11 cellular contexts compared by ENCODE assay signal in the genomic region with DNA sequence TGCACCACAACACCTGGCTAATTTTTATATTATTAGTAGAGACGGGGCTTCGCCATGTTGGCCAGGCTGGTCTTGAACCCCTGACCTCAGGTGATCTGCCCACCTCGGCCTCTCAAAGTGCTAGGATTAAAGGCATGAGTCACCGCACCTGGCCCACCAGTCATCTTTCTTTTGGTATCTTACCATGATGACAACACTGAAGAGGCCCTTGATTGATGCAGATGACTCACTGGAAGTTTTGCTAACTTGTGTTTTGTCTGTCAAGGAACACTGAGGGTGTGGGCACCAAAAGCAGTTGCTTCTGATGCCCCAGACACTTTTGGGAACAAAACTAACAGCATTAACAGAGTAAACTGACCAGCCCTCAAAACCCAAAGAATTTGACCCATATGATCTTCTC.
DNase-seq lines count a peak whose midpoint lies in the region; ATAC-seq and TF ChIP-seq lines count a peak whose summit lies in the region.
"Had no signal": no experiment of that assay in that cellular context is flagged by ENCODE, and none has a peak within 500 bp of the region (broad histone marks: within the 10 kb centered on the region; RNA-seq: fewer than 3 reads in every experiment).

No MANE protein-coding gene starts in this region.

- H3K4me3 Mint-ChIP-seq in activated naive CD4-positive, alpha-beta T cell treated with anti-CD3 and anti-CD28 coated beads for 36 hours, result no peak overlapping the region
- H3K4me3 Mint-ChIP-seq in T-helper 17 cell, result no peak overlapping the region
- no peak overlapping the region for H3K4me3 Mint-ChIP-seq in stimulated activated naive CD8-positive, alpha-beta T cell treated with anti-CD3 and anti-CD28 coated beads, Interleukin-15, Interleukin-2, amounts not matched to agents 100 ng/mL and 50 ng/mL, for 24 hours
- H3K4me3 Mint-ChIP-seq: memory B cell had no signal

- TF ChIP-seq EP300 in sigmoid colon (IDR thresholded peaks at IDR 0.05), result no peak

- ATAC-seq in T-helper 17 cell, result no peak
- ATAC-seq in HG03571 (IDR thresholded peaks at IDR 0.05; ENCODE audit: unreplicated experiment), result no peak
- ATAC-seq in HG03565 (IDR thresholded peaks at IDR 0.05; ENCODE audit: unreplicated experiment), result no peak

- peaks cover 0 to 16% (median 6%) of the 10 kb centered on the region in 4 donors for H3K4me1 ChIP-seq in sigmoid colon

- no peak overlapping the region for H3K27ac Mint-ChIP-seq in activated naive CD4-positive, alpha-beta T cell treated with anti-CD3 and anti-CD28 coated beads for 36 hours
- peak overlapping the region; percentile 6 for H3K27ac Mint-ChIP-seq in T-helper 17 cell
- peak overlapping the region; percentile 50 for H3K27ac Mint-ChIP-seq in stimulated activated naive CD8-positive, alpha-beta T cell treated with anti-CD3 and anti-CD28 coated beads, Interleukin-15, Interleukin-2, amounts not matched to agents 100 ng/mL and 50 ng/mL, for 24 hours
- H3K27ac Mint-ChIP-seq: memory B cell had no signal

- peak; percentile 56 for DNase-seq in activated naive CD4-positive, alpha-beta T cell treated with anti-CD3 and anti-CD28 coated beads for 36 hours
- DNase-seq in activated naive CD4-positive, alpha-beta T cell (lab: John Stamatoyannopoulos, UW), result no peak
- DNase-seq in T-helper 17 cell (no peak), glomerular visceral epithelial cell (ENCODE audit: extremely low spot score) (peak; percentile 67), sigmoid colon (no peak)
- DNase-seq: SHP77 treated with DMSO at 0.1 percent for 48 hours had no signal

- no peaks in the 10 kb centered on the region for H3K27me3 ChIP-seq in sigmoid colon
- H3K27me3 ChIP-seq: BLaER1 treated with 17β-estradiol and CSF1 and Interleukin-3, amounts not matched to agents 10 nM and 100 nM had no signal

- H3K9me3 ChIP-seq in T-helper 17 cell (ENCODE audit: control insufficient read depth, low read length, poor library complexity, severe bottlenecking), result no peaks in the 10 kb centered on the region
- H3K9me3 ChIP-seq in sigmoid colon, result no peaks in the 10 kb centered on the region
- H3K9me3 ChIP-seq: BLaER1 treated with 17β-estradiol and CSF1 and Interleukin-3, amounts not matched to agents 10 nM and 100 nM had no signal

- TF ChIP-seq POLR2A in sigmoid colon (IDR thresholded peaks at IDR 0.05), result no peak

- H3K27me3 Mint-ChIP-seq in activated naive CD4-positive, alpha-beta T cell treated with anti-CD3 and anti-CD28 coated beads for 36 hours (ENCODE audit: low read depth), result no peaks in the 10 kb centered on the region
- no peaks in the 10 kb centered on the region for H3K27me3 Mint-ChIP-seq in T-helper 17 cell
- H3K27me3 Mint-ChIP-seq in stimulated activated naive CD8-positive, alpha-beta T cell treated with anti-CD3 and anti-CD28 coated beads, Interleukin-15, Interleukin-2, amounts not matched to agents 100 ng/mL and 50 ng/mL, for 24 hours, result no peaks in the 10 kb centered on the region
- H3K27me3 Mint-ChIP-seq: memory B cell had no signal

- 88 to 91% methylated on average over 4 of the region's 4 CpGs for WGBS in sigmoid colon, 2 donors

- intact Hi-C loops in activated naive CD4-positive, alpha-beta T cell treated with anti-CD3 and anti-CD28 coated beads for 36 hours (cut with micrococcal nuclease), result loop anchor here (5.0 kb wide), 1 partner anchor 108 kb away; no protein-coding TSS in a partner anchor
- intact Hi-C loops in sigmoid colon (cut with DNase I), result no loop called here

- H3K4me1 Mint-ChIP-seq in activated naive CD4-positive, alpha-beta T cell treated with anti-CD3 and anti-CD28 coated beads for 36 hours (ENCODE audit: low read depth), result peaks cover 24% of the 10 kb centered on the region
- peaks cover 47% of the 10 kb centered on the region for H3K4me1 Mint-ChIP-seq in T-helper 17 cell
- H3K4me1 Mint-ChIP-seq in stimulated activated naive CD8-positive, alpha-beta T cell treated with anti-CD3 and anti-CD28 coated beads, Interleukin-15, Interleukin-2, amounts not matched to agents 100 ng/mL and 50 ng/mL, for 24 hours (ENCODE audit: low read depth), result peaks cover 30% of the 10 kb centered on the region

- H3K4me3 ChIP-seq in sigmoid colon, result no peak overlapping the region
- H3K4me3 ChIP-seq: BLaER1 treated with 17β-estradiol and CSF1 and Interleukin-3, amounts not matched to agents 10 nM and 100 nM had no signal

- H3K27ac ChIP-seq in sigmoid colon, result no peak overlapping the region

- no peaks in the 10 kb centered on the region for H3K36me3 ChIP-seq in sigmoid colon
- H3K36me3 ChIP-seq: BLaER1 treated with 17β-estradiol and CSF1 and Interleukin-3, amounts not matched to agents 10 nM and 100 nM had no signal

- TF ChIP-seq CTCF in sigmoid colon (IDR thresholded peaks at IDR 0.05), result no peak

- CTCF ChIA-PET in activated naive CD4-positive, alpha-beta T cell treated with anti-CD3 and anti-CD28 coated beads for 36 hours (lab: Charles Lee), result no interaction called here

- H3K9me3 Mint-ChIP-seq in activated naive CD4-positive, alpha-beta T cell treated with anti-CD3 and anti-CD28 coated beads for 36 hours, result no peaks in the 10 kb centered on the region
- no peaks in the 10 kb centered on the region for H3K9me3 Mint-ChIP-seq in stimulated activated naive CD8-positive, alpha-beta T cell treated with anti-CD3 and anti-CD28 coated beads, Interleukin-15, Interleukin-2, amounts not matched to agents 100 ng/mL and 50 ng/mL, for 24 hours
- H3K9me3 Mint-ChIP-seq: memory B cell had no signal

- H3K36me3 Mint-ChIP-seq in activated naive CD4-positive, alpha-beta T cell treated with anti-CD3 and anti-CD28 coated beads for 36 hours (ENCODE audit: low read depth), result no peaks in the 10 kb centered on the region
- no peaks in the 10 kb centered on the region for H3K36me3 Mint-ChIP-seq in T-helper 17 cell (ENCODE audit: low read depth)
- H3K36me3 Mint-ChIP-seq in stimulated activated naive CD8-positive, alpha-beta T cell treated with anti-CD3 and anti-CD28 coated beads, Interleukin-15, Interleukin-2, amounts not matched to agents 100 ng/mL and 50 ng/mL, for 24 hours (ENCODE audit: low read depth), result no peaks in the 10 kb centered on the region

Comparison
In these comparisons a context has a peak if more than half of its experiments do, and no peak if none do; other contexts are left out.
1. DNase-seq: peak in activated naive CD4-positive, alpha-beta T cell treated with anti-CD3 and anti-CD28 coated beads for 36 hours (single experiment) and glomerular visceral epithelial cell (single experiment); none in activated naive CD4-positive, alpha-beta T cell (0 of 4), T-helper 17 cell (0 of 3) and sigmoid colon (single experiment).